In the genomic region with DNA sequence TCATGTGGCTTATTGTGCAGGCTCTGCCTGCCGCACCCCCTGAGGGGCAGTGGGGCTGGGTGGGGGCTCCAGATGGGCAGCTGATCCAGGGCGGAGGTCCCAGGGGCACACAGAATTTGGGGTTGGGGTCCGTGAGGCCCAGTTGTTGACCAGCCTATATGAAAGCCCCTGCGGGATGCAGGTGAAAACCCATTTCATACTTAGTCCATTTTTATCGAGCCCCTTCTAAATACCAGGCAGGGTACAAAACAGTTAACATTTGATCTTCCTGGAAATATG, we compare ENCODE assay signal across 32 cellular contexts. TPM values are rescaled to one million over a fixed set of nuclear protein-coding genes. Genes with fewer than 3 reads are reported as not detected.
"Had no signal": no experiment of that assay in that cellular context is flagged by ENCODE, and none has a peak within 500 bp of the region (broad histone marks: within the 10 kb centered on the region; RNA-seq: fewer than 3 reads in every experiment).

No MANE protein-coding gene starts in this region.

- H3K27me3 Mint-ChIP-seq: activated naive CD8-positive, alpha-beta T cell; activated naive CD8-positive, alpha-beta T cell treated with anti-CD3 and anti-CD28 coated beads, Interleukin-2, amount 50 U/mL, for 24 hours had no signal

- ATAC-seq: activated naive CD8-positive, alpha-beta T cell treated with anti-CD3 and anti-CD28 coated beads, Interleukin-2, amount 50 U/mL, for 24 hours; SK-N-SH treated with all-trans-retinoic acid at 6 μM for 48 hours; T-cell had no signal

- DNase-seq: activated CD4-positive, alpha-beta memory T cell treated with anti-CD3 and anti-CD28 coated beads, Interleukin-2, amount 10 ng/mL, durations not matched to agents 7 days and 5 days; activated CD4-positive, alpha-beta T cell treated with anti-CD3 and anti-CD28 coated beads for 1 hour; activated CD4-positive, alpha-beta T cell treated with anti-CD3 and anti-CD28 coated beads for 48 hours; activated CD4-positive, CD25-positive, alpha-beta regulatory T cell; activated naive CD4-positive, alpha-beta T cell treated with anti-CD3 and anti-CD28 coated beads, Interleukin-2, amount 10 ng/mL, durations not matched to agents 7 days and 5 days; activated naive CD8-positive, alpha-beta T cell treated with anti-CD3 and anti-CD28 coated beads, Interleukin-2, amount 50 U/mL, for 24 hours; activated T-cell treated with anti-CD3 and anti-CD28 coated beads, Interleukin-2, amount 50 U/mL, for 24 hours; anterior cingulate cortex; brain microvascular endothelial cell; central memory CD4-positive, alpha-beta T cell; Kasumi-1; KG1; MG63; NCI-H1048; NCI-H1105 treated with DMSO at 0.1 percent for 48 hours; NCI-H1436; NCI-H1694; NCI-H1930; NCI-H345; NCI-H524 treated with DMSO at 0.1 percent for 48 hours; RPMI8226; SHP77 treated with DMSO at 0.1 percent for 48 hours; T-helper 2 cell; T-helper 9 cell; WERI-Rb-1 had no signal

- H3K27ac ChIP-seq: brain microvascular endothelial cell, Peyer's patch, WERI-Rb-1 had no signal

- H3K27me3 ChIP-seq: brain microvascular endothelial cell, MG63, Peyer's patch had no signal

- H3K27ac Mint-ChIP-seq: activated CD4-positive, alpha-beta memory T cell treated with anti-CD3 and anti-CD28 coated beads, Interleukin-2, amount 10 ng/mL, durations not matched to agents 7 days and 5 days; activated naive CD4-positive, alpha-beta T cell treated with anti-CD3 and anti-CD28 coated beads, Interleukin-2, amount 10 ng/mL, durations not matched to agents 7 days and 5 days; activated naive CD8-positive, alpha-beta T cell; activated naive CD8-positive, alpha-beta T cell treated with anti-CD3 and anti-CD28 coated beads, Interleukin-2, amount 50 U/mL, for 24 hours; activated T-cell treated with anti-CD3 and anti-CD28 coated beads, Interleukin-2, amount 50 U/mL, for 24 hours; activated T-helper 2 cell treated with anti-CD3 and anti-CD28 coated beads, Interferon-gamma antibody, Interleukin-2, Interleukin-4, amounts not matched to agents 10 μg/mL and 5 μg/mL and 100 μg/mL, durations not matched to agents 14 hours and 24 hours and 36 hours; T-cell had no signal

- H3K4me3 Mint-ChIP-seq: activated CD4-positive, alpha-beta memory T cell treated with anti-CD3 and anti-CD28 coated beads, Interleukin-2, amount 10 ng/mL, durations not matched to agents 7 days and 5 days; activated naive CD4-positive, alpha-beta T cell treated with anti-CD3 and anti-CD28 coated beads, Interleukin-2, amount 10 ng/mL, durations not matched to agents 7 days and 5 days; activated naive CD8-positive, alpha-beta T cell; activated naive CD8-positive, alpha-beta T cell treated with anti-CD3 and anti-CD28 coated beads, Interleukin-2, amount 50 U/mL, for 24 hours; activated T-cell treated with anti-CD3 and anti-CD28 coated beads, Interleukin-2, amount 50 U/mL, for 24 hours; T-cell had no signal

- H3K4me3 ChIP-seq: MG63, Peyer's patch had no signal

- H3K9me3 ChIP-seq: MG63, Peyer's patch had no signal

- H3K9me3 Mint-ChIP-seq: activated CD4-positive, alpha-beta memory T cell treated with anti-CD3 and anti-CD28 coated beads, Interleukin-2, amount 10 ng/mL, durations not matched to agents 7 days and 5 days; activated naive CD4-positive, alpha-beta T cell treated with anti-CD3 and anti-CD28 coated beads, Interleukin-2, amount 10 ng/mL, durations not matched to agents 7 days and 5 days; activated naive CD8-positive, alpha-beta T cell treated with anti-CD3 and anti-CD28 coated beads, Interleukin-2, amount 50 U/mL, for 24 hours; activated T-cell treated with anti-CD3 and anti-CD28 coated beads, Interleukin-2, amount 50 U/mL, for 24 hours; T-cell had no signal

- H3K36me3 Mint-ChIP-seq: activated naive CD8-positive, alpha-beta T cell; T-cell had no signal

- H3K36me3 ChIP-seq: brain microvascular endothelial cell, MG63, WERI-Rb-1 had no signal

RNA-seq across cellular contexts. Expression of a gene that starts 30.6 kb away (rescaled TPM):
- total RNA-seq: NCI-H460, SK-MEL-5 had no signal
